Comparison of ENCODE assay signal across 10 cellular contexts in the genomic region with DNA sequence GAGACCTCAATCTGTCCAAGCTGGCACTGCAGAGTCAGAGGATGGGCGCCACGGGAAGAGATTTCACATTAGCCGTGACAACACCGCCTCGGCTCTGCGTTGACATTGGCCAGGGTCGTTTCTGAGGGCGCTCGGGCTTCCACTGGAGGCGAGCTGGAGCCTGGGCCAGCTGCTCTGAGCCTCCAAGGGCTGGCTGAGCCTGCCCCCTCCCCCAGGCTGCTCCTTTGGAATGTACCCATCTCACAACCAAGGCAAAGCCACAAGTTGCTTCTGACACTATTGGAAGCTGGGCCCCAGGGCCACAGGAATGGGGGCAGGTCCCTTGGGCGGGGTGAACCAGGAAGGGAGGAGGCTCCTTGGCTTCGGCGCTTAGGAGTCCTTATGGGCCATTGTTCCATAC. TPM values are rescaled to one million over a fixed set of nuclear protein-coding genes. Genes with fewer than 3 reads are reported as not detected.
DNase-seq lines count a peak whose midpoint lies in the region; ATAC-seq and TF ChIP-seq lines count a peak whose summit lies in the region.
"Had no signal": no experiment of that assay in that cellular context is flagged by ENCODE, and none has a peak within 500 bp of the region (broad histone marks: within the 10 kb centered on the region; RNA-seq: fewer than 3 reads in every experiment).

No MANE protein-coding gene starts in this region.

- H3K36me3 Mint-ChIP-seq in stimulated activated memory B cell treated with anti-CD40 and anti-IgM and Interleukin-4, amounts not matched to agents 10 μg/mL and 1 μg/mL and 100 μg/mL, for 72 hours = peaks cover 20% of the 10 kb centered on the region

- DNase-seq in coronary artery (ENCODE audit: low spot score) = no peak
- no peak for DNase-seq in SKM-1 (lab: John Stamatoyannopoulos, UW; ENCODE audit: unreplicated experiment)
- DNase-seq in stimulated activated naive CD4-positive, alpha-beta T cell (lab: John Stamatoyannopoulos, UW) = no peak
- DNase-seq: activated T-cell treated with anti-CD3 and anti-CD28 coated beads, Interleukin-2, amount 50 U/mL, for 4 hours; pancreas had no signal

- no peak overlapping the region for H3K4me3 Mint-ChIP-seq in stimulated activated memory B cell treated with anti-CD40 and anti-IgM and Interleukin-4, amounts not matched to agents 10 μg/mL and 1 μg/mL and 100 μg/mL, for 72 hours
- H3K4me3 Mint-ChIP-seq: activated T-cell treated with anti-CD3 and anti-CD28 coated beads, Interleukin-2, amount 50 U/mL, for 4 hours had no signal

- 33% methylated on average over 13 of the region's 13 CpGs for WGBS in HUES64

- peak overlapping the region; percentile 89 for H3K27ac Mint-ChIP-seq in stimulated activated memory B cell treated with anti-CD40 and anti-IgM and Interleukin-4, amounts not matched to agents 10 μg/mL and 1 μg/mL and 100 μg/mL, for 72 hours

- H3K4me3 ChIP-seq in HUES64 (ENCODE audit: low read length) (no peak overlapping the region), coronary artery (no peak overlapping the region)
- H3K4me3 ChIP-seq: pancreas had no signal

- H3K27ac ChIP-seq in HUES64 (ENCODE audit: low read depth, low read length) (peak overlapping the region; percentile 69), coronary artery (peak overlapping the region; percentile 31 to 82), layer of hippocampus (ENCODE audit: low read depth, low read length) (peak overlapping the region; percentile 43)
- H3K27ac ChIP-seq: pancreas had no signal

- peaks cover 36% of the 10 kb centered on the region for H3K4me1 ChIP-seq in HUES64 (ENCODE audit: insufficient read depth, low read length)

- H3K9me3 Mint-ChIP-seq in stimulated activated memory B cell treated with anti-CD40 and anti-IgM and Interleukin-4, amounts not matched to agents 10 μg/mL and 1 μg/mL and 100 μg/mL, for 72 hours = no peaks in the 10 kb centered on the region
- H3K9me3 Mint-ChIP-seq: activated T-cell treated with anti-CD3 and anti-CD28 coated beads, Interleukin-2, amount 50 U/mL, for 4 hours had no signal

- H3K27me3 Mint-ChIP-seq in stimulated activated memory B cell treated with anti-CD40 and anti-IgM and Interleukin-4, amounts not matched to agents 10 μg/mL and 1 μg/mL and 100 μg/mL, for 72 hours = no peaks in the 10 kb centered on the region

- peaks cover 29% of the 10 kb centered on the region for H3K36me3 ChIP-seq in HUES64 (ENCODE audit: insufficient read depth, low read length)

- no peak overlapping the region for H3K9ac ChIP-seq in HUES64 (ENCODE audit: low read depth, low read length)

- peaks cover 60% of the 10 kb centered on the region for H3K4me1 Mint-ChIP-seq in stimulated activated memory B cell treated with anti-CD40 and anti-IgM and Interleukin-4, amounts not matched to agents 10 μg/mL and 1 μg/mL and 100 μg/mL, for 72 hours

- H3K27me3 ChIP-seq in HUES64 (ENCODE audit: insufficient read depth, low read length) (no peaks in the 10 kb centered on the region), layer of hippocampus (ENCODE audit: control insufficient read depth, insufficient read depth, low read length) (no peaks in the 10 kb centered on the region)
- H3K27me3 ChIP-seq: pancreas had no signal

- no peak for ATAC-seq in stimulated activated memory B cell treated with anti-CD40 and anti-IgM and Interleukin-4, amounts not matched to agents 10 μg/mL and 1 μg/mL and 100 μg/mL, for 72 hours
- ATAC-seq in GM19395 (IDR thresholded peaks at IDR 0.05; ENCODE audit: unreplicated experiment) (no peak), GM21619 (IDR thresholded peaks at IDR 0.05; ENCODE audit: unreplicated experiment) (no peak)
- ATAC-seq: activated T-cell treated with anti-CD3 and anti-CD28 coated beads, Interleukin-2, amount 50 U/mL, for 4 hours; pancreas had no signal

- no peaks in the 10 kb centered on the region for H3K9me3 ChIP-seq in HUES64 (ENCODE audit: insufficient read depth, low read depth, low read length)
- H3K9me3 ChIP-seq: pancreas had no signal

- TF ChIP-seq CTCF in coronary artery (IDR thresholded peaks at IDR 0.05) = no peak

RNA-seq across cellular contexts. Expression of a gene that starts 12.7 kb away (rescaled TPM):
- polyA plus RNA-seq in HUES64 (2013, experiment 1 of 2) = 7.0 TPM
- polyA plus RNA-seq in HUES64 (2013, experiment 2 of 2) = 9.2 TPM

RNA-seq across cellular contexts. Expression of a gene that starts 21.9 kb away (rescaled TPM):
- 0.55 TPM for polyA plus RNA-seq in HUES64 (2013, experiment 1 of 2)
- polyA plus RNA-seq in HUES64 (2013, experiment 2 of 2) = 0.63 TPM

RNA-seq across cellular contexts. Expression of a gene that starts 30.4 kb away (rescaled TPM):
- polyA plus RNA-seq in HUES64 (2013, experiment 1 of 2) = not detected
- not detected for polyA plus RNA-seq in HUES64 (2013, experiment 2 of 2)

RNA-seq across cellular contexts. Expression of a gene that starts 38.3 kb away (rescaled TPM):
- polyA plus RNA-seq in HUES64 (2013, experiment 1 of 2) = 4.5 TPM
- polyA plus RNA-seq in HUES64 (2013, experiment 2 of 2) = 9.9 TPM
